17 cellular contexts compared by ENCODE assay signal in the genomic region with DNA sequence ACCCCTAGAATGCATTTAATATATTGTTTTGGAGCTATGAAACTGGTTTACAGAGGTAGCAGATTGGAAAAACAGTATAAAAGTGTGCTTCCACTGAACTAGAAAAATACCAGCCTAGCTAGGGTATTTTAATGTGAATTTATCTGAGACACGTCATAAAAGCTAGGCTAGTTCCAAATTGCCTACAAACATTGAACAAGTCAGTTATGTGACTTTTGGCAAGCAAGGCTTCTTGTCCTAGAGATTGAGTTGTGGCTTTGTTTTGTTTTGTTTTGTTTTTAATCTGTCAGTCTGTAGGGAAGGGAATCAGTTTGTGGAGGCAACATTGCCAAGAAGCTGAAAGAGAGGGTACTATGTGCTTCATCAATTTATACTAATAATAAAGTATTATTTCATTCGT.
"Had no signal": no experiment of that assay in that cellular context is flagged by ENCODE, and none has a peak within 500 bp of the region (broad histone marks: within the 10 kb centered on the region; RNA-seq: fewer than 3 reads in every experiment).

No MANE protein-coding gene starts in this region.

- H3K4me1 Mint-ChIP-seq: activated CD4-positive, alpha-beta memory T cell treated with anti-CD3 and anti-CD28 coated beads, Interleukin-2, amount 10 ng/mL, durations not matched to agents 7 days and 5 days; activated CD4-positive, alpha-beta T cell treated with anti-CD3 and anti-CD28 coated beads for 36 hours had no signal

- H3K4me3 Mint-ChIP-seq: activated CD4-positive, alpha-beta memory T cell treated with anti-CD3 and anti-CD28 coated beads, Interleukin-2, amount 10 ng/mL, durations not matched to agents 7 days and 5 days; activated CD4-positive, alpha-beta T cell treated with anti-CD3 and anti-CD28 coated beads for 36 hours; activated naive CD8-positive, alpha-beta T cell treated with anti-CD3 and anti-CD28 coated beads for 36 hours; activated T-cell treated with anti-CD3 and anti-CD28 coated beads, Interleukin-2, amount 50 U/mL, for 72 hours; naive thymus-derived CD4-positive, alpha-beta T cell; T-helper 2 cell treated with Interferon-gamma antibody and Interleukin-4, amounts not matched to agents 5 μg/mL and 100 μg/mL, for 36 hours had no signal

- H3K27me3 ChIP-seq: gastroesophageal sphincter, ovary, stomach had no signal

- ATAC-seq: activated CD4-positive, alpha-beta T cell treated with anti-CD3 and anti-CD28 coated beads for 36 hours; activated T-cell treated with anti-CD3 and anti-CD28 coated beads, Interleukin-2, amount 50 U/mL, for 72 hours; gastroesophageal sphincter; left cardiac atrium; lower lobe of right lung; naive thymus-derived CD4-positive, alpha-beta T cell had no signal

- DNase-seq: activated CD4-positive, alpha-beta memory T cell treated with anti-CD3 and anti-CD28 coated beads, Interleukin-2, amount 10 ng/mL, durations not matched to agents 7 days and 5 days; activated CD4-positive, alpha-beta T cell treated with anti-CD3 and anti-CD28 coated beads for 36 hours; activated gamma-delta T cell treated with Interleukin-2 at 50 U/mL for 16 hours; activated naive CD8-positive, alpha-beta T cell treated with anti-CD3 and anti-CD28 coated beads for 36 hours; activated T-cell treated with anti-CD3 and anti-CD28 coated beads, Interleukin-2, amount 50 U/mL, for 72 hours; effector CD4-positive, alpha-beta T cell; left cardiac atrium; lower lobe of right lung; naive thymus-derived CD4-positive, alpha-beta T cell; ovary; stimulated activated CD4-positive, alpha-beta T cell treated with anti-CD3 and anti-CD28 coated beads, Interleukin-15, amount 100 ng/mL, for 24 hours; stimulated activated CD4-positive, alpha-beta T cell treated with anti-CD3 and anti-CD28 coated beads, Interleukin-4, amount 100 ng/mL, for 24 hours; stomach; SW 1271; trophoblast cell had no signal

- H3K27ac ChIP-seq: gastroesophageal sphincter, lower lobe of right lung, ovary, stomach had no signal

- H3K27ac Mint-ChIP-seq: activated CD4-positive, alpha-beta memory T cell treated with anti-CD3 and anti-CD28 coated beads, Interleukin-2, amount 10 ng/mL, durations not matched to agents 7 days and 5 days; activated CD4-positive, alpha-beta T cell treated with anti-CD3 and anti-CD28 coated beads for 36 hours; activated naive CD8-positive, alpha-beta T cell treated with anti-CD3 and anti-CD28 coated beads for 36 hours; activated T-cell treated with anti-CD3 and anti-CD28 coated beads, Interleukin-2, amount 50 U/mL, for 72 hours; naive thymus-derived CD4-positive, alpha-beta T cell; T-helper 2 cell treated with Interferon-gamma antibody and Interleukin-4, amounts not matched to agents 5 μg/mL and 100 μg/mL, for 36 hours had no signal

- H3K27me3 Mint-ChIP-seq: activated CD4-positive, alpha-beta memory T cell treated with anti-CD3 and anti-CD28 coated beads, Interleukin-2, amount 10 ng/mL, durations not matched to agents 7 days and 5 days; activated CD4-positive, alpha-beta T cell treated with anti-CD3 and anti-CD28 coated beads for 36 hours; activated naive CD8-positive, alpha-beta T cell treated with anti-CD3 and anti-CD28 coated beads for 36 hours; naive thymus-derived CD4-positive, alpha-beta T cell had no signal

- H3K4me3 ChIP-seq: gastroesophageal sphincter, lower lobe of right lung, ovary, stomach had no signal

- H3K9me3 Mint-ChIP-seq: activated CD4-positive, alpha-beta memory T cell treated with anti-CD3 and anti-CD28 coated beads, Interleukin-2, amount 10 ng/mL, durations not matched to agents 7 days and 5 days; activated naive CD8-positive, alpha-beta T cell treated with anti-CD3 and anti-CD28 coated beads for 36 hours; activated T-cell treated with anti-CD3 and anti-CD28 coated beads, Interleukin-2, amount 50 U/mL, for 72 hours; naive thymus-derived CD4-positive, alpha-beta T cell; T-helper 2 cell treated with Interferon-gamma antibody and Interleukin-4, amounts not matched to agents 5 μg/mL and 100 μg/mL, for 36 hours had no signal
